8 cellular contexts compared by ENCODE assay signal in genomic region chr5:78360674-78361225, GRCh38. TPM values are rescaled to one million over a fixed set of nuclear protein-coding genes. Genes with fewer than 3 reads are reported as not detected.
DNase-seq lines count a peak whose midpoint lies in the region; ATAC-seq lines count a peak whose summit lies in the region.

No MANE protein-coding gene starts in this region.

- CTCF ChIA-PET in T-cell (lab: Charles Lee), result interaction anchor here (0.6 to 3.5 kb wide), 8 partner anchors 15 to 1217 kb away, joined by 3 to 76 read pairs (median 4); partner anchors contain the start of genes AP3B1 (in 2 of the 2) and WDR41 (in 1 of the 2)

- ATAC-seq in HG03196 (IDR thresholded peaks at IDR 0.05; ENCODE audit: unreplicated experiment) (peak; percentile 35), T-cell (replicated peaks in 1 of 4) (peak; percentile 53 to 73 (median 67))

- POLR2A ChIA-PET in T-cell (lab: Charles Lee), result interaction anchor here in 1 of 2 donors (0.7 to 2.0 kb wide), 3 partner anchors 65 to 1154 kb away, joined by 3 to 44 read pairs (median 3); partner anchors contain the start of gene AP3B1

- no peaks in the 10 kb centered on the region for H3K4me1 ChIP-seq in iPS DF 6.9 (ENCODE audit: control insufficient read depth, insufficient read depth, low read length)

- no peaks in the 10 kb centered on the region for H3K36me3 ChIP-seq in iPS DF 6.9 (ENCODE audit: control insufficient read depth, insufficient read depth, low read length)

- H3K4me1 Mint-ChIP-seq in T-cell, result peaks cover 48 to 59% (median 59%) of the 10 kb centered on the region in 3 donors

- no peaks in the 10 kb centered on the region for H3K9me3 Mint-ChIP-seq in T-cell

- WGBS in iPS DF 6.9 (ENCODE audit: insufficient coverage, insufficient read length), result no CpG with 5 or more reads among the region's 50 CpGs

- no peaks in the 10 kb centered on the region for H3K27me3 ChIP-seq in iPS DF 6.9 (ENCODE audit: control insufficient read depth, insufficient read depth, low read length)

- DNase-seq in NCI-H82 (lab: John Stamatoyannopoulos, UW) (peak; percentile 63), NCI-H82 treated with DMSO at 0.1 percent for 48 hours (lab: John Stamatoyannopoulos, UW; ENCODE audit: unreplicated experiment) (no peak), T-cell (peak; percentile 45 to 86 (median 79)), iPS DF 6.9 (ENCODE audit: low read depth, low spot score) (no peak), A172 (ENCODE audit: low spot score) (no peak)

- no peaks in the 10 kb centered on the region for H3K36me3 Mint-ChIP-seq in T-cell

- peak overlapping the region; percentile 90 to 96 for H3K27ac Mint-ChIP-seq in T-cell

- H3K27ac ChIP-seq in angular gyrus (ENCODE audit: low read depth, low read length) (peak overlapping the region; percentile 68), iPS DF 6.9 (ENCODE audit: low read length) (no peak overlapping the region), skin epidermis (peak overlapping the region; percentile 48 to 96 (median 94))

- H3K4me3 Mint-ChIP-seq in T-cell, result peak overlapping the region; percentile 90 to 95 (median 94)

- no peaks in the 10 kb centered on the region for H3K27me3 Mint-ChIP-seq in T-cell

- H3K9me3 ChIP-seq in iPS DF 6.9 (ENCODE audit: control insufficient read depth, insufficient read depth, low read length), result no peaks in the 10 kb centered on the region

- H3K4me3 ChIP-seq in iPS DF 6.9 (ENCODE audit: low read length), result peak overlapping the region; percentile 69
- peak overlapping the region; percentile 61 to 99 (median 96) for H3K4me3 ChIP-seq in skin epidermis

RNA-seq across cellular contexts. Expression of gene SCAMP1, which starts 0.3 kb away (rescaled TPM):
- 10 to 100 TPM; 20.6 to 28.3 (median 22.2) TPM for total RNA-seq in T-cell
- total RNA-seq in A172 (2014; rRNA removed; shearing (Covaris generic)), result 67.2 and 68.2 TPM in 2 replicates

Comparison
In these comparisons a context has a peak if more than half of its experiments do, and no peak if none do; other contexts are left out.
1. DNase-seq: peak in NCI-H82 (single experiment) and T-cell (34 of 34); none in NCI-H82 treated with DMSO at 0.1 percent for 48 hours (single experiment), iPS DF 6.9 (single experiment) and A172 (single experiment).